15 cellular contexts compared by ENCODE assay signal in the genomic region with DNA sequence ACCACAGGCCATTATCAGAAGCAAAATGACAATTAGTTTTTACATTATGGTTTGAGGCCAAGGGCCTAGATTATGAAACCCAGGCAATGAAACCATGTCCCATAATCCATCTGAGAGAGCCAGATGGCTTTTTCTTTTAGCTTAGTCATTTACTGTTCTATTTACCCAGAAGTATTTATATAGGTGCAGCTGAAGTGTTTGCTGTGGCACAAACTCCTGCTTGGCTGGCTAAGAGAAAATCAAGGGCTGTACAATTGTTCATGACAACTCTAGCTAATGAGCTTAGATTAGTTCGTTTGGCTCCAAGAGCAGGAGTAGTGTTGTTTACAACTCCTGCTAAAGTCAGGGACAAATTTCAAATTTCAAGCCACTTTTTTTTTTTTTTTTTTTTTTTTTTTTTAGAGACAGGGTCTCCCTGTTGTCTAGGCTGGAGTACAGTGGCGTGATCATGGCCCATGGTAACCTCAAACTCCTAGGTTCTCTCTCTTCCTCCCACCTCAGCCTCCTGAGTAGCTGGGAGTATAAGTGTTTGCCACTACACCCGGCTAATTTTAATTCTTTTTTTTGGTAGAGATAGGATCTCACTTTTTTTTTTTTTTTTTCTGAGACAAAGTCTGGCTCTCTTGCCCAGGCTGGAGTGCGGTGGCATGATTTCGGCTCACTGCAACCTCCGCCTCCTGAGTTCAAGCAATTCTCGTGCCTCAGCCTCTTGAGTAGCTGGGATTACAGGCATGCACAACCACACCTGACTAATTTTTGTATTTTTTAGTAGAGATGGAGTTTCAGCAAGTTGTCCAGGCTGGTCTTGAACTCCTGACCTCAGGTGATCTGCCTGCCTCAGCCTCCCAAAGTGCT. TPM values are rescaled to one million over a fixed set of nuclear protein-coding genes. Genes with fewer than 3 reads are reported as not detected.
DNase-seq lines count a peak whose midpoint lies in the region; ATAC-seq and TF ChIP-seq lines count a peak whose summit lies in the region.
"Had no signal": no experiment of that assay in that cellular context is flagged by ENCODE, and none has a peak within 500 bp of the region (broad histone marks: within the 10 kb centered on the region; RNA-seq: fewer than 3 reads in every experiment).

No MANE protein-coding gene starts in this region.

- H3K4me3 ChIP-seq in tibial artery (no peak overlapping the region), HAP-1 (no peak overlapping the region)

- no peak overlapping the region for H3K27ac Mint-ChIP-seq in MCF 10A (ENCODE audit: low read depth, unreplicated experiment)
- H3K27ac Mint-ChIP-seq: dendritic cell treated with granulocyte-macrophage colony-stimulating factor and Interleukin-4, amounts not matched to agents 40 ng/mL and 50 ng/mL, for 4 days had no signal

- H3K36me3 Mint-ChIP-seq in MCF 10A (ENCODE audit: insufficient read depth, unreplicated experiment): no peaks in the 10 kb centered on the region

- peak; percentile 63 for ATAC-seq in left ventricle myocardium superior
- no peak for ATAC-seq in HG03139 (IDR thresholded peaks at IDR 0.05; ENCODE audit: unreplicated experiment)
- ATAC-seq: activated T-cell treated with anti-CD3 and anti-CD28 coated beads, Interleukin-2, amount 50 U/mL, for 72 hours; stimulated activated naive CD8-positive, alpha-beta T cell treated with anti-CD3 and anti-CD28 coated beads, Interleukin-15, Interleukin-2, amounts not matched to agents 100 U/mL and 50 U/mL, for 24 hours; T-helper 17 cell had no signal

- H3K36me3 ChIP-seq in tibial artery (no peaks in the 10 kb centered on the region), HAP-1 (replicated peaks) (no peaks in the 10 kb centered on the region)
- H3K36me3 ChIP-seq: neutrophil had no signal

- POLR2A ChIA-PET in MCF 10A (lab: Yijun Ruan, JAX): no interaction called here

- no peak overlapping the region for H3K27ac ChIP-seq in tibial artery
- H3K27ac ChIP-seq: neutrophil had no signal

- intact Hi-C loops in left ventricle myocardium superior (cut with micrococcal nuclease) (no loop called here), tibial artery (cut with DNase I; ENCODE audit: low total_unique reads) (no loop called here), MCF 10A (cut with micrococcal nuclease) (no loop called here)

- DNase-seq in DMS79 treated with DMSO at 0.1 percent for 48 hours (lab: John Stamatoyannopoulos, UW): peak; percentile 97
- peak; percentile 66 for DNase-seq in NCI-H146 (lab: John Stamatoyannopoulos, UW)
- DNase-seq in NCI-H510A (lab: John Stamatoyannopoulos, UW): peak; percentile 54
- no peak for DNase-seq in left ventricle myocardium superior
- no peak for DNase-seq in tibial artery
- no peak for DNase-seq in HAP-1 (ENCODE audit: low spot score in 2 of 2)
- DNase-seq in MCF 10A (ENCODE audit: unreplicated experiment): no peak
- DNase-seq: activated CD4-positive, alpha-beta T cell treated with anti-CD3 and anti-CD28 coated beads for 48 hours; activated T-cell treated with anti-CD3 and anti-CD28 coated beads, Interleukin-2, amount 50 U/mL, for 72 hours; KG1; stimulated activated naive CD8-positive, alpha-beta T cell treated with anti-CD3 and anti-CD28 coated beads, Interleukin-15, Interleukin-2, amounts not matched to agents 100 U/mL and 50 U/mL, for 24 hours; T-helper 17 cell had no signal

- H3K4me1 ChIP-seq in tibial artery (peaks cover 0 to 12% (median 7%) of the 10 kb centered on the region in 4 donors), HAP-1 (no peaks in the 10 kb centered on the region)

- H3K9me3 Mint-ChIP-seq in MCF 10A (ENCODE audit: unreplicated experiment): no peaks in the 10 kb centered on the region
- H3K9me3 Mint-ChIP-seq: activated T-cell treated with anti-CD3 and anti-CD28 coated beads, Interleukin-2, amount 50 U/mL, for 72 hours; dendritic cell treated with granulocyte-macrophage colony-stimulating factor and Interleukin-4, amounts not matched to agents 40 ng/mL and 50 ng/mL, for 4 days had no signal

- TF ChIP-seq CTCF in tibial artery (IDR thresholded peaks at IDR 0.05) (no peak), MCF 10A (IDR thresholded peaks at IDR 0.05; ENCODE audit: unreplicated experiment) (no peak)

- CTCF ChIA-PET in MCF 10A (lab: Yijun Ruan, JAX): interaction anchor here (0.6 kb wide), 1 partner anchor 634 kb away, joined by 3 read pairs; a partner anchor contains a TSS

- H3K27me3 ChIP-seq in tibial artery (no peaks in the 10 kb centered on the region), HAP-1 (ENCODE audit: low read depth) (peaks cover 7% of the 10 kb centered on the region)
- H3K27me3 ChIP-seq: neutrophil had no signal

- H3K4me3 Mint-ChIP-seq in MCF 10A (ENCODE audit: unreplicated experiment): no peak overlapping the region
- H3K4me3 Mint-ChIP-seq: activated T-cell treated with anti-CD3 and anti-CD28 coated beads, Interleukin-2, amount 50 U/mL, for 72 hours; dendritic cell treated with granulocyte-macrophage colony-stimulating factor and Interleukin-4, amounts not matched to agents 40 ng/mL and 50 ng/mL, for 4 days; T-helper 17 cell had no signal

- BruUV-seq in MCF 10A (replicated peaks; lab: Mats Ljungman, UMichigan): no TSS peak

- H3K9me3 ChIP-seq in tibial artery (no peaks in the 10 kb centered on the region), HAP-1 (no peaks in the 10 kb centered on the region)
- H3K9me3 ChIP-seq: neutrophil had no signal

- peaks cover 8% of the 10 kb centered on the region for H3K4me1 Mint-ChIP-seq in MCF 10A (ENCODE audit: insufficient read depth, unreplicated experiment)

- H3K27me3 Mint-ChIP-seq in MCF 10A (ENCODE audit: insufficient read depth, unreplicated experiment): no peaks in the 10 kb centered on the region
- H3K27me3 Mint-ChIP-seq: dendritic cell treated with granulocyte-macrophage colony-stimulating factor and Interleukin-4, amounts not matched to agents 40 ng/mL and 50 ng/mL, for 4 days; T-helper 17 cell had no signal

- in situ Hi-C loops in HAP-1 (cut with MboI; ENCODE audit: low sequenced_read_pairs): no loop called here

RNA-seq across cellular contexts. Expression of a gene that starts 18.4 kb away (rescaled TPM):
- total RNA-seq in left ventricle myocardium superior: 74.2 TPM
- 33.2 and 38.6 TPM in 2 replicates for total RNA-seq in MCF 10A (2022)

Comparison
In these comparisons a context has a peak if more than half of its experiments do, and no peak if none do; other contexts are left out.
1. DNase-seq: peak in DMS79 treated with DMSO at 0.1 percent for 48 hours (single experiment), NCI-H146 (single experiment) and NCI-H510A (single experiment); none in left ventricle myocardium superior (single experiment), tibial artery (0 of 2), HAP-1 (0 of 2) and MCF 10A (single experiment).